In the genomic region with DNA sequence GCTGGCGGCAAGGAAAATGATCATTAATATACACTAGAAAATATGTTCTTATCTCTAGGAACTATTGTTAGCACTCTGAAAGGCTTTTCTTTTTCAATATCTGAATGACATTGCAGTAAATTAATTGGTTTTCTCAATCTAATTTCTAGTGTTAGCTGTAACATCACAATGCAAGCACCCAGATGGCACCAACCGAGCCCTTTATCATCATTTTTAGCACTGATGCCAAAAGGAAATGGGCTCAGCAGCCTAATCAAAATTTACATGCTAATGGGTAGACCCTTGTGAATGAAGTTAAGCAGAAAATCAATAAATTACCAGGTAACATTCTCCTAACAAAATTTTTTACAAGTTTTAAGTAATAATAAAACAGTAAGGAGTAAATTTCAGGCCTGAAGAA, we compare ENCODE assay signal across 11 cellular contexts.
"Had no signal": no experiment of that assay in that cellular context is flagged by ENCODE, and none has a peak within 500 bp of the region (broad histone marks: within the 10 kb centered on the region; RNA-seq: fewer than 3 reads in every experiment).

No MANE protein-coding gene starts in this region.

- DNase-seq: activated CD4-positive, CD25-positive, alpha-beta regulatory T cell; activated naive CD4-positive, alpha-beta T cell treated with anti-CD3 and anti-CD28 coated beads, Interleukin-2, amount 50 U/mL, for 16 hours; central memory CD4-positive, alpha-beta T cell; hippocampal formation; mesendoderm; stimulated activated CD4-positive, alpha-beta T cell treated with anti-CD3 and anti-CD28 coated beads, Interleukin-2, amount 100 ng/mL, for 48 hours; upper lobe of right lung had no signal

- H3K4me3 Mint-ChIP-seq: dendritic cell treated with granulocyte-macrophage colony-stimulating factor and Interleukin-4, amounts not matched to agents 40 ng/mL and 50 ng/mL, for 4 days; nephron; stimulated activated naive CD8-positive, alpha-beta T cell treated with anti-CD3 and anti-CD28 coated beads, Interleukin-15, Interleukin-2, amounts not matched to agents 100 ng/mL and 50 ng/mL, for 24 hours had no signal

- H3K4me1 ChIP-seq: upper lobe of right lung had no signal

- H3K27me3 ChIP-seq: upper lobe of right lung had no signal

- H3K27ac ChIP-seq: upper lobe of right lung had no signal

- H3K27ac Mint-ChIP-seq: activated T-helper 2 cell treated with anti-CD3 and anti-CD28 coated beads, Interferon-gamma antibody, Interleukin-2, Interleukin-4, amounts not matched to agents 10 μg/mL and 5 μg/mL and 100 μg/mL, durations not matched to agents 14 hours and 24 hours and 36 hours; dendritic cell treated with granulocyte-macrophage colony-stimulating factor and Interleukin-4, amounts not matched to agents 40 ng/mL and 50 ng/mL, for 4 days; nephron; stimulated activated naive CD8-positive, alpha-beta T cell treated with anti-CD3 and anti-CD28 coated beads, Interleukin-15, Interleukin-2, amounts not matched to agents 100 ng/mL and 50 ng/mL, for 24 hours had no signal

- ATAC-seq: upper lobe of right lung had no signal

- H3K4me1 Mint-ChIP-seq: nephron had no signal

- H3K9me3 Mint-ChIP-seq: dendritic cell treated with granulocyte-macrophage colony-stimulating factor and Interleukin-4, amounts not matched to agents 40 ng/mL and 50 ng/mL, for 4 days had no signal

- H3K36me3 ChIP-seq: upper lobe of right lung had no signal

- H3K9me3 ChIP-seq: upper lobe of right lung had no signal

- H3K4me3 ChIP-seq: upper lobe of right lung had no signal

- H3K27me3 Mint-ChIP-seq: dendritic cell treated with granulocyte-macrophage colony-stimulating factor and Interleukin-4, amounts not matched to agents 40 ng/mL and 50 ng/mL, for 4 days; stimulated activated naive CD8-positive, alpha-beta T cell treated with anti-CD3 and anti-CD28 coated beads, Interleukin-15, Interleukin-2, amounts not matched to agents 100 ng/mL and 50 ng/mL, for 24 hours had no signal
